17 cellular contexts compared by ENCODE assay signal in the genomic region with DNA sequence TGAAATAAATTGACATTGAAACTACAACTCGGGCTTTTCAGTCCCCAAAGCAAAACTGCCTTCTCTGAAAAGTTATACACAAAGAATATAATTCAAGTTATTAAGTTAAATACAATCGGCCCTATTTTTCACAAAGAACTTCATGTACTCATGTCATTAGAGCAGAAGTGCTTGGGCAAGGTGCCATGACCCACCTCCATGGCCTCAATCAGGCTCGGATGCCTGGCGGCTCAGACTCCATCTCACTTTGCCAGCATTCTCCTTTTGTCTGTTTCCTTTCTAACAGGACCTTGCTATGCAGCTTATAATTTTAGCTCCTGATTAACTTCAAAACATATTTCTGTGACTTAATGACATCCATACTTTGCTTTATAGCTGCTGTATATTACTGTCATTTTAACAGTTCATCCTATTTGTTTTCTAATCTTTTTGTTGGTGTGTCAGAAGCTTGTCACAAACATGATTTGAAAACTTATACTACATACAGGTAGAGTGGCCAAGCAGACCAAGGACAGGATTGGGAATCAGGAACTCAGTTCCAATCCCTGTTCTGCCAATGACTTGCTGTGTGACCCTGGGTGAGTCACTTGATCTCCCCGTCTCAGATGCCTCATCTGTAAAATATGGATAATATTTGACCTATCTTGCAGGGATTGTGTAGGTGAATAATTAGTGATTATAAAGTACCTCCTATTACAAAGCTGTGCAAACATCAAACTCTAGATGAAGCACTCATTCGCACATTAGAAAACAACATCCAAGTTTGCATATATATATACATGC.
DNase-seq lines count a peak whose midpoint lies in the region; ATAC-seq and TF ChIP-seq lines count a peak whose summit lies in the region.
"Had no signal": no experiment of that assay in that cellular context is flagged by ENCODE, and none has a peak within 500 bp of the region (broad histone marks: within the 10 kb centered on the region; RNA-seq: fewer than 3 reads in every experiment).

No MANE protein-coding gene starts in this region.

- H3K79me2 ChIP-seq in PC-3 (ENCODE audit: low read length) (no peaks in the 10 kb centered on the region), SK-N-SH (ENCODE audit: insufficient read depth) (no peaks in the 10 kb centered on the region)

- no TSS peak for BruUV-seq in PC-3 (replicated peaks; lab: Mats Ljungman, UMichigan)

- H4K20me1 ChIP-seq in PC-3 (ENCODE audit: low read length) (no peaks in the 10 kb centered on the region), SK-N-SH (ENCODE audit: insufficient read depth) (no peaks in the 10 kb centered on the region)

- TF ChIP-seq POLR2A in thyroid gland (IDR thresholded peaks at IDR 0.05) = no peak

- H3F3A ChIP-seq in PC-3 (ENCODE audit: low read length, unreplicated experiment) = no peaks in the 10 kb centered on the region
- H3F3A ChIP-seq in SK-N-SH (replicated peaks; ENCODE audit: insufficient read depth) = no peaks in the 10 kb centered on the region

- TF ChIP-seq EP300 in SK-N-SH (IDR thresholded peaks at IDR 0.05; ENCODE audit: borderline replicate concordance in 1 of 2, low read depth in 1 of 2, low read length in 1 of 2) = no peak

- DNase-seq in PC-3 (peak; percentile 13), choroid plexus epithelial cell (ENCODE audit: low read depth) (peak; percentile 62), left cardiac atrium (peak; percentile 63), thyroid gland (peak; percentile 12 to 20), SK-N-SH (no peak), left lung (no peak), NK-92 (lab: John Stamatoyannopoulos, UW; ENCODE audit: unreplicated experiment) (no peak)
- DNase-seq: activated CD8-positive, alpha-beta memory T cell treated with anti-CD3 and anti-CD28 coated beads for 24 hours; DMS79 treated with DMSO at 0.1 percent for 48 hours; dorsolateral prefrontal cortex; GOT3; NCI-H187 treated with DMSO at 0.1 percent for 48 hours; NCI-H524 treated with DMSO at 0.1 percent for 48 hours; Peyer's patch; stimulated activated CD4-positive, alpha-beta T cell treated with anti-CD3 and anti-CD28 coated beads, Interleukin-4, amount 100 ng/mL, for 1 hour; stimulated activated CD8-positive, alpha-beta memory T cell treated with anti-CD3 and anti-CD28 coated beads, Interleukin-4, amount 100 ng/mL, for 48 hours had no signal

- no peak for TF ChIP-seq RAD21 in SK-N-SH (IDR thresholded peaks at IDR 0.05; ENCODE audit: low read length)

- TF ChIP-seq CTCF in PC-3 (conservative IDR thresholded peaks at IDR 0.05; ENCODE audit: low read depth, low read length) (no peak), choroid plexus epithelial cell (conservative IDR thresholded peaks at IDR 0.05; ENCODE audit: low read depth, low read length) (no peak), thyroid gland (IDR thresholded peaks at IDR 0.05) (no peak), SK-N-SH (IDR thresholded peaks at IDR 0.05) (no peak), left lung (IDR thresholded peaks at IDR 0.05) (no peak)

- intact Hi-C loops in PC-3 (cut with micrococcal nuclease) = no loop called here
- intact Hi-C loops in left cardiac atrium (cut with DNase I) = no loop called here
- intact Hi-C loops in thyroid gland (cut with DNase I) = no loop called here
- intact Hi-C loops in left lung (cut with DNase I) = no loop called here

- no peak overlapping the region for H3K4me3 ChIP-seq in PC-3 (ENCODE audit: low read length)
- H3K4me3 ChIP-seq in choroid plexus epithelial cell (ENCODE audit: low read depth, low read length) = no peak overlapping the region
- H3K4me3 ChIP-seq in thyroid gland (replicated peaks in 1 of 3) = no peak overlapping the region
- no peak overlapping the region for H3K4me3 ChIP-seq in SK-N-SH (ENCODE audit: low read depth in 2 of 2, low read length in 1 of 2)
- H3K4me3 ChIP-seq in left lung = no peak overlapping the region
- H3K4me3 ChIP-seq: dorsolateral prefrontal cortex, Peyer's patch had no signal

- H2AFZ ChIP-seq in PC-3 (ENCODE audit: low read length) (no peak overlapping the region), SK-N-SH (ENCODE audit: low read depth) (no peak overlapping the region)

- H3K9me2 ChIP-seq in PC-3 (replicated peaks; ENCODE audit: low read length) = no peaks in the 10 kb centered on the region
- H3K9me2 ChIP-seq in SK-N-SH = no peaks in the 10 kb centered on the region

- WGBS in thyroid gland, 2 donors = 75% methylated on average over 6 of the region's 6 CpGs
- 77% methylated on average over 6 of the region's 6 CpGs for whole genome bisulfite sequencing in SK-N-SH (ENCODE audit: low lambda C conversion rate)

- H3K27me3 ChIP-seq in PC-3 (ENCODE audit: low read length) = no peaks in the 10 kb centered on the region
- no peaks in the 10 kb centered on the region for H3K27me3 ChIP-seq in thyroid gland
- H3K27me3 ChIP-seq in SK-N-SH (ENCODE audit: insufficient read depth) = no peaks in the 10 kb centered on the region
- H3K27me3 ChIP-seq in left lung = no peaks in the 10 kb centered on the region
- H3K27me3 ChIP-seq: dorsolateral prefrontal cortex, Peyer's patch had no signal

- POLR2A ChIA-PET in PC-3 (lab: Charles Lee; ENCODE audit: unreplicated experiment) (no interaction called here), SK-N-SH (lab: Yijun Ruan, JAX) (no interaction called here)

- CTCF ChIA-PET in PC-3 (lab: Charles Lee) (no interaction called here), SK-N-SH (lab: Yijun Ruan, JAX) (no interaction called here)

- no peak overlapping the region for H3K27ac ChIP-seq in PC-3 (ENCODE audit: low read length)
- H3K27ac ChIP-seq in thyroid gland = no peak overlapping the region
- no peak overlapping the region for H3K27ac ChIP-seq in SK-N-SH (ENCODE audit: low read depth in 2 of 2, low read length in 1 of 2)
- H3K27ac ChIP-seq in left lung = no peak overlapping the region
- H3K27ac ChIP-seq: dorsolateral prefrontal cortex, Peyer's patch had no signal

- H3K4me2 ChIP-seq in PC-3 (ENCODE audit: low read length) (no peak overlapping the region), SK-N-SH (no peak overlapping the region)

- H3K36me3 ChIP-seq in PC-3 (ENCODE audit: low read depth, low read length) = no peaks in the 10 kb centered on the region
- H3K36me3 ChIP-seq in thyroid gland = peaks cover 3 to 6% of the 10 kb centered on the region in 2 donors
- H3K36me3 ChIP-seq in SK-N-SH (replicated peaks in 1 of 2; ENCODE audit: control insufficient read depth in 1 of 2, insufficient read depth in 2 of 2, low read length in 1 of 2) = peaks cover 35 to 51% of the 10 kb centered on the region in 2 experiments
- peaks cover 0 to 87% of the 10 kb centered on the region in 2 donors for H3K36me3 ChIP-seq in left lung

- H3K4me1 ChIP-seq in PC-3 (ENCODE audit: insufficient read depth, low read length) (peaks cover 29% of the 10 kb centered on the region), thyroid gland (no peaks in the 10 kb centered on the region), SK-N-SH (ENCODE audit: control insufficient read depth in 1 of 2, insufficient read depth in 2 of 2, low read depth in 1 of 2, low read length in 1 of 2) (peaks cover 0 to 3% of the 10 kb centered on the region in 2 experiments; a peak in 1 of 4 replicates), left lung (no peaks in the 10 kb centered on the region)
- H3K4me1 ChIP-seq: Peyer's patch had no signal

- H3K9me3 ChIP-seq in PC-3 (ENCODE audit: low read length) (no peaks in the 10 kb centered on the region), thyroid gland (no peaks in the 10 kb centered on the region), SK-N-SH (no peaks in the 10 kb centered on the region), left lung (peaks cover 0 to 8% of the 10 kb centered on the region in 2 donors)
- H3K9me3 ChIP-seq: Peyer's patch had no signal

- H3K9ac ChIP-seq in PC-3 (ENCODE audit: low read length) (no peak overlapping the region), SK-N-SH (no peak overlapping the region)

- ATAC-seq in PC-3 (no peak), left cardiac atrium (peak in 1 of 2 donors; percentile 50), left lung (no peak)
- ATAC-seq: activated T-helper 17 cell treated with anti-CD3 and anti-CD28 coated beads, Interleukin-2, amount 50 U/mL, for 72 hours had no signal

TF ChIP-seq in SK-N-SH, 30 proteins besides CTCF, POLR2A, EP300 and RAD21 (continues in another document):
- TF ChIP-seq FOXJ3 (CRISPR knock-in tag; IDR thresholded peaks at IDR 0.05) = no peak
- TF ChIP-seq CHD2 (IDR thresholded peaks at IDR 0.05; ENCODE audit: low read length, partially characterized antibody) = no peak
- TF ChIP-seq, protein P1, sequence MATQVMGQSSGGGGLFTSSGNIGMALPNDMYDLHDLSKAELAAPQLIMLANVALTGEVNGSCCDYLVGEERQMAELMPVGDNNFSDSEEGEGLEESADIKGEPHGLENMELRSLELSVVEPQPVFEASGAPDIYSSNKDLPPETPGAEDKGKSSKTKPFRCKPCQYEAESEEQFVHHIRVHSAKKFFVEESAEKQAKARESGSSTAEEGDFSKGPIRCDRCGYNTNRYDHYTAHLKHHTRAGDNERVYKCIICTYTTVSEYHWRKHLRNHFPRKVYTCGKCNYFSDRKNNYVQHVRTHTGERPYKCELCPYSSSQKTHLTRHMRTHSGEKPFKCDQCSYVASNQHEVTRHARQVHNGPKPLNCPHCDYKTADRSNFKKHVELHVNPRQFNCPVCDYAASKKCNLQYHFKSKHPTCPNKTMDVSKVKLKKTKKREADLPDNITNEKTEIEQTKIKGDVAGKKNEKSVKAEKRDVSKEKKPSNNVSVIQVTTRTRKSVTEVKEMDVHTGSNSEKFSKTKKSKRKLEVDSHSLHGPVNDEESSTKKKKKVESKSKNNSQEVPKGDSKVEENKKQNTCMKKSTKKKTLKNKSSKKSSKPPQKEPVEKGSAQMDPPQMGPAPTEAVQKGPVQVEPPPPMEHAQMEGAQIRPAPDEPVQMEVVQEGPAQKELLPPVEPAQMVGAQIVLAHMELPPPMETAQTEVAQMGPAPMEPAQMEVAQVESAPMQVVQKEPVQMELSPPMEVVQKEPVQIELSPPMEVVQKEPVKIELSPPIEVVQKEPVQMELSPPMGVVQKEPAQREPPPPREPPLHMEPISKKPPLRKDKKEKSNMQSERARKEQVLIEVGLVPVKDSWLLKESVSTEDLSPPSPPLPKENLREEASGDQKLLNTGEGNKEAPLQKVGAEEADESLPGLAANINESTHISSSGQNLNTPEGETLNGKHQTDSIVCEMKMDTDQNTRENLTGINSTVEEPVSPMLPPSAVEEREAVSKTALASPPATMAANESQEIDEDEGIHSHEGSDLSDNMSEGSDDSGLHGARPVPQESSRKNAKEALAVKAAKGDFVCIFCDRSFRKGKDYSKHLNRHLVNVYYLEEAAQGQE (IDR thresholded peaks at IDR 0.05; ENCODE audit: low read depth, low read length) = no peak
- no peak for TF ChIP-seq TAF1 (IDR thresholded peaks at IDR 0.05; ENCODE audit: borderline replicate concordance, low read depth, low read length)
- TF ChIP-seq JUND (IDR thresholded peaks at IDR 0.05) = no peak
- TF ChIP-seq EZH2phosphoT487 (IDR thresholded peaks at IDR 0.05; ENCODE audit: borderline replicate concordance, low read depth) = no peak
- TF ChIP-seq FOSL2 (IDR thresholded peaks at IDR 0.05; ENCODE audit: borderline replicate concordance, low read depth) = no peak

Comparison
In these comparisons a context has a peak if more than half of its experiments do, and no peak if none do; other contexts are left out.
1. DNase-seq: peak in PC-3 (single experiment), choroid plexus epithelial cell (single experiment), left cardiac atrium (single experiment) and thyroid gland (2 of 2); none in SK-N-SH (single experiment), left lung (0 of 2) and NK-92 (single experiment).